In the genomic region with DNA sequence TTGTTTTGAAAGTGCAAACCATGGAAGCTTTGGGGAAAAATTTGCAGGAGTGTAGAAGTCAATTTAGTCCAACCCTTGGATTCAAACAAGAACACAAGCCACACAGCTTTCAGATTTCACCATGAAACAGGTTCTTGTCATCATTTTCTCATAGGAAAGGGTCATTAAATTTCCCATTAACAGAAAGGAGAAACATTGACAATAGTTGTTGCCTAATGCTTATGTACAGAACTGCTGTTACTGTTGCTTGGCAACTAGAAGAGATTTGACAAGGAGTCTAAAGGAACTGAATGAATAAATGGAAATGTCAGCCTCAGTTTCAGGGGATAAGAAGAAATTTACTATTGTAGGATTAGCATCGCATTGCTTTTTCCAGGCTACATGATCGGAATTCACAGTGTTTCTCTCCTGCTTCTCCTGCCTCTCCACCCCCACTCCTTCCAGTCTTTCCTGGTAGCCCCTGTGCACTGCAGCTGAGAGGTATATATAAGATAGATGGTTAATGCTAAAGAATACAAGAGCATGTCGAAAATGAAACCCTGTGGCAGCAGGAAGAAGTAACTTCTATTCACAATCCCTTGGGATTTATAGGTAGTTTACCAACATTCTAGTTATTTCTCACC, we compare ENCODE assay signal across 1 cellular context.
TF ChIP-seq lines count a peak whose summit lies in the region.

No MANE protein-coding gene starts in this region.

TF ChIP-seq in HepG2, 621 proteins besides CTCF, POLR2A, EP300 and RAD21:
- TF ChIP-seq, protein P1, sequence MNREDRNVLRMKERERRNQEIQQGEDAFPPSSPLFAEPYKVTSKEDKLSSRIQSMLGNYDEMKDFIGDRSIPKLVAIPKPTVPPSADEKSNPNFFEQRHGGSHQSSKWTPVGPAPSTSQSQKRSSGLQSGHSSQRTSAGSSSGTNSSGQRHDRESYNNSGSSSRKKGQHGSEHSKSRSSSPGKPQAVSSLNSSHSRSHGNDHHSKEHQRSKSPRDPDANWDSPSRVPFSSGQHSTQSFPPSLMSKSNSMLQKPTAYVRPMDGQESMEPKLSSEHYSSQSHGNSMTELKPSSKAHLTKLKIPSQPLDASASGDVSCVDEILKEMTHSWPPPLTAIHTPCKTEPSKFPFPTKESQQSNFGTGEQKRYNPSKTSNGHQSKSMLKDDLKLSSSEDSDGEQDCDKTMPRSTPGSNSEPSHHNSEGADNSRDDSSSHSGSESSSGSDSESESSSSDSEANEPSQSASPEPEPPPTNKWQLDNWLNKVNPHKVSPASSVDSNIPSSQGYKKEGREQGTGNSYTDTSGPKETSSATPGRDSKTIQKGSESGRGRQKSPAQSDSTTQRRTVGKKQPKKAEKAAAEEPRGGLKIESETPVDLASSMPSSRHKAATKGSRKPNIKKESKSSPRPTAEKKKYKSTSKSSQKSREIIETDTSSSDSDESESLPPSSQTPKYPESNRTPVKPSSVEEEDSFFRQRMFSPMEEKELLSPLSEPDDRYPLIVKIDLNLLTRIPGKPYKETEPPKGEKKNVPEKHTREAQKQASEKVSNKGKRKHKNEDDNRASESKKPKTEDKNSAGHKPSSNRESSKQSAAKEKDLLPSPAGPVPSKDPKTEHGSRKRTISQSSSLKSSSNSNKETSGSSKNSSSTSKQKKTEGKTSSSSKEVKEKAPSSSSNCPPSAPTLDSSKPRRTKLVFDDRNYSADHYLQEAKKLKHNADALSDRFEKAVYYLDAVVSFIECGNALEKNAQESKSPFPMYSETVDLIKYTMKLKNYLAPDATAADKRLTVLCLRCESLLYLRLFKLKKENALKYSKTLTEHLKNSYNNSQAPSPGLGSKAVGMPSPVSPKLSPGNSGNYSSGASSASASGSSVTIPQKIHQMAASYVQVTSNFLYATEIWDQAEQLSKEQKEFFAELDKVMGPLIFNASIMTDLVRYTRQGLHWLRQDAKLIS (CRISPR knock-in tag; IDR thresholded peaks at IDR 0.05) = no peak
- TF ChIP-seq, protein P2, sequence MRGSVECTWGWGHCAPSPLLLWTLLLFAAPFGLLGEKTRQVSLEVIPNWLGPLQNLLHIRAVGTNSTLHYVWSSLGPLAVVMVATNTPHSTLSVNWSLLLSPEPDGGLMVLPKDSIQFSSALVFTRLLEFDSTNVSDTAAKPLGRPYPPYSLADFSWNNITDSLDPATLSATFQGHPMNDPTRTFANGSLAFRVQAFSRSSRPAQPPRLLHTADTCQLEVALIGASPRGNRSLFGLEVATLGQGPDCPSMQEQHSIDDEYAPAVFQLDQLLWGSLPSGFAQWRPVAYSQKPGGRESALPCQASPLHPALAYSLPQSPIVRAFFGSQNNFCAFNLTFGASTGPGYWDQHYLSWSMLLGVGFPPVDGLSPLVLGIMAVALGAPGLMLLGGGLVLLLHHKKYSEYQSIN (CRISPR knock-in tag; IDR thresholded peaks at IDR 0.05; ENCODE audit: borderline replicate concordance) = no peak
- TF ChIP-seq AGO2 (optimal IDR thresholded peaks at IDR 0.05; ENCODE audit: low read depth, low read length) (peak; percentile 4), TEAD3 (CRISPR knock-in tag; optimal IDR thresholded peaks at IDR 0.05; ENCODE audit: borderline replicate concordance) (no peak), FOXA1 (IDR thresholded peaks at IDR 0.05) (no peak), FOXA1 (CRISPR knock-in tag; IDR thresholded peaks at IDR 0.05) (peak; percentile 17; the same call in 1 of the 2 replicates), PRMT3 (CRISPR knock-in tag; IDR thresholded peaks at IDR 0.05; ENCODE audit: borderline replicate concordance, low read depth) (no peak), ATF1 (CRISPR knock-in tag; IDR thresholded peaks at IDR 0.05) (0 out of 2 replicates have a peak, but pooled peaks have one; percentile 24), RBM22 (optimal IDR thresholded peaks at IDR 0.05; ENCODE audit: low read length) (peak; percentile 93), ZFX (CRISPR knock-in tag; IDR thresholded peaks at IDR 0.05; ENCODE audit: low read depth) (no peak)
- TF ChIP-seq, protein P3, sequence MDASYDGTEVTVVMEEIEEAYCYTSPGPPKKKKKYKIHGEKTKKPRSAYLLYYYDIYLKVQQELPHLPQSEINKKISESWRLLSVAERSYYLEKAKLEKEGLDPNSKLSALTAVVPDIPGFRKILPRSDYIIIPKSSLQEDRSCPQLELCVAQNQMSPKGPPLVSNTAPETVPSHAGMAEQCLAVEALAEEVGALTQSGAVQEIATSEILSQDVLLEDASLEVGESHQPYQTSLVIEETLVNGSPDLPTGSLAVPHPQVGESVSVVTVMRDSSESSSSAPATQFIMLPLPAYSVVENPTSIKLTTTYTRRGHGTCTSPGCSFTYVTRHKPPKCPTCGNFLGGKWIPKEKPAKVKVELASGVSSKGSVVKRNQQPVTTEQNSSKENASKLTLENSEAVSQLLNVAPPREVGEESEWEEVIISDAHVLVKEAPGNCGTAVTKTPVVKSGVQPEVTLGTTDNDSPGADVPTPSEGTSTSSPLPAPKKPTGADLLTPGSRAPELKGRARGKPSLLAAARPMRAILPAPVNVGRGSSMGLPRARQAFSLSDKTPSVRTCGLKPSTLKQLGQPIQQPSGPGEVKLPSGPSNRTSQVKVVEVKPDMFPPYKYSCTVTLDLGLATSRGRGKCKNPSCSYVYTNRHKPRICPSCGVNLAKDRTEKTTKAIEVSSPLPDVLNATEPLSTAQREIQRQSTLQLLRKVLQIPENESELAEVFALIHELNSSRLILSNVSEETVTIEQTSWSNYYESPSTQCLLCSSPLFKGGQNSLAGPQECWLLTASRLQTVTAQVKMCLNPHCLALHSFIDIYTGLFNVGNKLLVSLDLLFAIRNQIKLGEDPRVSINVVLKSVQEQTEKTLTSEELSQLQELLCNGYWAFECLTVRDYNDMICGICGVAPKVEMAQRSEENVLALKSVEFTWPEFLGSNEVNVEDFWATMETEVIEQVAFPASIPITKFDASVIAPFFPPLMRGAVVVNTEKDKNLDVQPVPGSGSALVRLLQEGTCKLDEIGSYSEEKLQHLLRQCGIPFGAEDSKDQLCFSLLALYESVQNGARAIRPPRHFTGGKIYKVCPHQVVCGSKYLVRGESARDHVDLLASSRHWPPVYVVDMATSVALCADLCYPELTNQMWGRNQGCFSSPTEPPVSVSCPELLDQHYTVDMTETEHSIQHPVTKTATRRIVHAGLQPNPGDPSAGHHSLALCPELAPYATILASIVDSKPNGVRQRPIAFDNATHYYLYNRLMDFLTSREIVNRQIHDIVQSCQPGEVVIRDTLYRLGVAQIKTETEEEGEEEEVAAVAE (CRISPR knock-in tag; IDR thresholded peaks at IDR 0.05; ENCODE audit: borderline replicate concordance) = no peak
TF ChIP-seq in HepG2: peak in this region for 4.
